14 cellular contexts compared by ENCODE assay signal in genomic region chr10:93715345-93715744, GRCh38.
DNase-seq lines count a peak whose midpoint lies in the region; ATAC-seq and TF ChIP-seq lines count a peak whose summit lies in the region.
"Had no signal": no experiment of that assay in that cellular context is flagged by ENCODE, and none has a peak within 500 bp of the region (broad histone marks: within the 10 kb centered on the region; RNA-seq: fewer than 3 reads in every experiment).

No MANE protein-coding gene starts in this region.

- TF ChIP-seq CTCF in GM10266 (IDR thresholded peaks at IDR 0.05; ENCODE audit: control insufficient read depth, insufficient read depth, low read depth, missing control alignments): no peak

- ATAC-seq in GM19324 (IDR thresholded peaks at IDR 0.05; ENCODE audit: low FRiP score, unreplicated experiment) (peak; percentile 75), HG02588 (IDR thresholded peaks at IDR 0.05; ENCODE audit: unreplicated experiment) (peak; percentile 95), HG03196 (IDR thresholded peaks at IDR 0.05; ENCODE audit: unreplicated experiment) (peak; percentile 88)

- peak; percentile 53 for DNase-seq in GM10266 (ENCODE audit: extremely low spot score)
- DNase-seq in NCI-H1417 treated with DMSO at 0.1 percent for 48 hours (lab: John Stamatoyannopoulos, UW): no peak
- no peak for DNase-seq in DMS53 treated with DMSO at 0.1 percent for 48 hours (lab: John Stamatoyannopoulos, UW; ENCODE audit: unreplicated experiment)
- no peak for DNase-seq in RPMI8226
- no peak for DNase-seq in GDM1 (lab: John Stamatoyannopoulos, UW)
- DNase-seq: activated CD4-positive, alpha-beta T cell treated with anti-CD3 and anti-CD28 coated beads for 1 hour; activated naive CD4-positive, alpha-beta T cell treated with anti-CD3 and anti-CD28 coated beads, Interleukin-2, amount 50 U/mL, for 16 hours; DMS79 treated with DMSO at 0.1 percent for 48 hours; HCEC 1CT; kidney; NCI-H524 had no signal
